ENCODE assay signal across 25 cellular contexts in genomic region chr7:99008921-99009530, GRCh38.
"Had no signal": no experiment of that assay in that cellular context is flagged by ENCODE, and none has a peak within 500 bp of the region (broad histone marks: within the 10 kb centered on the region; RNA-seq: fewer than 3 reads in every experiment).

No MANE protein-coding gene starts in this region.

- H3K27me3 Mint-ChIP-seq: activated B cell treated with CpG ODN at 0.5 μM for 24 hours; activated CD4-positive, alpha-beta T cell treated with anti-CD3 and anti-CD28 coated beads for 36 hours; activated naive CD8-positive, alpha-beta T cell treated with anti-CD3 and anti-CD28 coated beads, Interleukin-2, amount 10 ng/mL, durations not matched to agents 7 days and 5 days; natural killer cell treated with Interleukin-12 subunit alpha and Interleukin-12 subunit beta and Interleukin-15 and Interleukin-18, amount 100 ng/mL, for 72 hours; T-helper 17 cell had no signal

- H3K27me3 ChIP-seq: breast epithelium, colonic mucosa, gastroesophageal sphincter, heart right ventricle, neutrophil, sigmoid colon, thyroid gland had no signal

- DNase-seq: activated B cell treated with CpG ODN at 0.5 μM for 24 hours; activated CD4-positive, alpha-beta T cell treated with anti-CD3 and anti-CD28 coated beads for 36 hours; activated CD4-positive, alpha-beta T cell treated with anti-CD3 and anti-CD28 coated beads, Interleukin-2, amount 50 U/mL, for 4 hours; activated effector memory CD4-positive, alpha-beta T cell treated with Interleukin-2 at 50 U/mL for 16 hours; activated naive CD4-positive, alpha-beta T cell treated with anti-CD3 and anti-CD28 coated beads for 36 hours; activated naive CD8-positive, alpha-beta T cell treated with anti-CD3 and anti-CD28 coated beads, Interleukin-2, amount 10 ng/mL, durations not matched to agents 7 days and 5 days; activated T-cell treated with anti-CD3 and anti-CD28 coated beads, Interleukin-2, amount 50 U/mL, for 1 hour; amniotic stem cell; colonic mucosa; heart right ventricle; kidney; sigmoid colon; stimulated activated CD4-positive, alpha-beta T cell treated with anti-CD3 and anti-CD28 coated beads, Interleukin-15, amount 100 ng/mL, for 24 hours; stimulated activated naive CD4-positive, alpha-beta T cell treated with Interleukin-2 at 50 U/mL for 16 hours; SW 1271; T-helper 17 cell had no signal

- H3K27ac ChIP-seq: breast epithelium, colonic mucosa, epithelial cell of prostate, gastroesophageal sphincter, heart right ventricle, neutrophil, parathyroid adenoma, sigmoid colon, SK-N-MC, thyroid gland had no signal

- H3K9me3 ChIP-seq: breast epithelium, colonic mucosa, gastroesophageal sphincter, heart right ventricle, neutrophil, sigmoid colon, thyroid gland had no signal

- ATAC-seq: activated CD4-positive, alpha-beta T cell treated with anti-CD3 and anti-CD28 coated beads for 36 hours; gastroesophageal sphincter; T-helper 17 cell had no signal

- H2AFZ ChIP-seq: parathyroid adenoma had no signal

- H3K4me2 ChIP-seq: smooth muscle cell had no signal

- H3K4me1 ChIP-seq: breast epithelium, colonic mucosa, gastroesophageal sphincter, heart right ventricle, parathyroid adenoma, sigmoid colon, thyroid gland had no signal

- H3K4me3 ChIP-seq: breast epithelium, colonic mucosa, gastroesophageal sphincter, heart right ventricle, sigmoid colon, SK-N-MC, smooth muscle cell, thyroid gland had no signal

- H3K4me1 Mint-ChIP-seq: activated CD4-positive, alpha-beta T cell treated with anti-CD3 and anti-CD28 coated beads for 36 hours; T-helper 17 cell had no signal

- H3K9me3 Mint-ChIP-seq: activated B cell treated with CpG ODN at 0.5 μM for 24 hours; activated naive CD4-positive, alpha-beta T cell treated with anti-CD3 and anti-CD28 coated beads for 36 hours; activated naive CD8-positive, alpha-beta T cell treated with anti-CD3 and anti-CD28 coated beads, Interleukin-2, amount 10 ng/mL, durations not matched to agents 7 days and 5 days; natural killer cell treated with Interleukin-12 subunit alpha and Interleukin-12 subunit beta and Interleukin-15 and Interleukin-18, amount 100 ng/mL, for 72 hours had no signal

- H3K79me2 ChIP-seq: parathyroid adenoma had no signal

- H3K4me3 Mint-ChIP-seq: activated B cell treated with CpG ODN at 0.5 μM for 24 hours; activated CD4-positive, alpha-beta T cell treated with anti-CD3 and anti-CD28 coated beads for 36 hours; activated naive CD4-positive, alpha-beta T cell treated with anti-CD3 and anti-CD28 coated beads for 36 hours; activated naive CD8-positive, alpha-beta T cell treated with anti-CD3 and anti-CD28 coated beads, Interleukin-2, amount 10 ng/mL, durations not matched to agents 7 days and 5 days; natural killer cell treated with Interleukin-12 subunit alpha and Interleukin-12 subunit beta and Interleukin-15 and Interleukin-18, amount 100 ng/mL, for 72 hours; T-helper 17 cell had no signal

- H3K27ac Mint-ChIP-seq: activated B cell treated with CpG ODN at 0.5 μM for 24 hours; activated CD4-positive, alpha-beta T cell treated with anti-CD3 and anti-CD28 coated beads for 36 hours; activated naive CD4-positive, alpha-beta T cell treated with anti-CD3 and anti-CD28 coated beads for 36 hours; activated naive CD8-positive, alpha-beta T cell treated with anti-CD3 and anti-CD28 coated beads, Interleukin-2, amount 10 ng/mL, durations not matched to agents 7 days and 5 days; natural killer cell treated with Interleukin-12 subunit alpha and Interleukin-12 subunit beta and Interleukin-15 and Interleukin-18, amount 100 ng/mL, for 72 hours; T-helper 17 cell had no signal
